Comparison of ENCODE assay signal across 1 cellular context in genomic region chr9:127423934-127424668, GRCh38.
TF ChIP-seq lines count a peak whose summit lies in the region.

Gene ZNF79, plus strand, starts transcription at chr9:127424382. Its CDS starts 406 bp downstream, at chr9:127424788.

TF ChIP-seq in HEK293, 187 proteins besides CTCF, POLR2A, EP300 and RAD21 (continued from another document):
- TF ChIP-seq REST (tag by site-specific recombination; IDR thresholded peaks at IDR 0.05) (peak; percentile 97), ZNF692 (tag by site-specific recombination; IDR thresholded peaks at IDR 0.05) (no peak), TRIM28 (IDR thresholded peaks at IDR 0.05; ENCODE audit: borderline replicate concordance, low read length) (0 out of 2 replicates have a peak, but pooled peaks have one; percentile 16), SP3 (tag by site-specific recombination; IDR thresholded peaks at IDR 0.05) (peak; percentile 47), ZBTB26 (tag by site-specific recombination; optimal IDR thresholded peaks at IDR 0.05) (peak; percentile 42), ZNF335 (tag by site-specific recombination; conservative IDR thresholded peaks at IDR 0.05) (peak; percentile 92), KLF16 (tag by site-specific recombination; IDR thresholded peaks at IDR 0.05) (0 out of 2 replicates have a peak, but pooled peaks have one; percentile 41), KLF17 (tag by site-specific recombination; IDR thresholded peaks at IDR 0.05) (peak; percentile 41; the same call in 1 of the 2 replicates), ZNF2 (tag by site-specific recombination; IDR thresholded peaks at IDR 0.05) (0 out of 2 replicates have a peak, but pooled peaks have one; percentile 27), SP2 (tag by site-specific recombination; IDR thresholded peaks at IDR 0.05) (peak; percentile 61), HOXD13 (CRISPR knock-in tag; IDR thresholded peaks at IDR 0.05; ENCODE audit: borderline replicate concordance) (no peak)
